ENCODE assay signal across 26 cellular contexts in the genomic region with DNA sequence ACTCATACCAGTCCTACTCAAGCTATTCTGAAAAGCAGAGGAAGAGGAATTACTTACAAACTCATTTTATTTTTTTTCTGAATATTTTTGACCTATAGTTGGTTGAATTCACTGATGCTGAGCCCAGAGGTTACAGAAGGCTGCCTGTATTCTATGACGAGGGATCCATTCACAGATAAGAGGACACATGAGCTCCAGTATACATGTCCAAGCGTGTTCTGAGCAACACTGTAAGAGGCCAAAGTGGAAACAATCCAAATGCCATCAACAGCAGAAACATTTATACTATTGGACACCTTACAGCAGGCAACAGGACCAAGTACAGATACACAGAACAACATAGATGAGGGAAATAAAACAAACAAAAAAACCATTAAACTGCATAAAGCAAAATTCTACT. TPM values are rescaled to one million over a fixed set of nuclear protein-coding genes. Genes with fewer than 3 reads are reported as not detected.
"Had no signal": no experiment of that assay in that cellular context is flagged by ENCODE, and none has a peak within 500 bp of the region (broad histone marks: within the 10 kb centered on the region; RNA-seq: fewer than 3 reads in every experiment).

No MANE protein-coding gene starts in this region.

- ATAC-seq: activated T-cell treated with anti-CD3 and anti-CD28 coated beads, Interleukin-2, amount 50 U/mL, for 72 hours; esophagus mucosa; heart right ventricle; left ventricle myocardium superior; mucosa of descending colon; right cardiac atrium had no signal

- H3K27me3 ChIP-seq: ascending aorta, neural progenitor cell had no signal

- H3K4me3 ChIP-seq: ascending aorta, heart right ventricle, mucosa of descending colon, neural progenitor cell, psoas muscle, thyroid gland had no signal

- H3K27ac ChIP-seq: ascending aorta, heart right ventricle, neural progenitor cell, psoas muscle, thyroid gland had no signal

- H3K36me3 ChIP-seq: ascending aorta, heart right ventricle, neural progenitor cell, thyroid gland had no signal

- H3K9me3 ChIP-seq: ascending aorta, heart right ventricle, mucosa of descending colon, psoas muscle, thyroid gland had no signal

- H3K4me1 ChIP-seq: ascending aorta, neural progenitor cell, psoas muscle, thyroid gland had no signal

- DNase-seq: activated CD4-positive, CD25-positive, alpha-beta regulatory T cell treated with anti-CD3 and anti-CD28 coated beads, Interleukin-2, amount 50 U/mL, for 72 hours; activated effector memory CD4-positive, alpha-beta T cell treated with anti-CD3 and anti-CD28 coated beads, Interleukin-2, amount 50 U/mL, for 16 hours; activated naive CD4-positive, alpha-beta T cell treated with anti-CD3 and anti-CD28 coated beads, Interleukin-2, amount 50 U/mL, for 16 hours; activated T-cell treated with anti-CD3 and anti-CD28 coated beads, Interleukin-2, amount 50 U/mL, for 72 hours; cerebellar nuclear complex; cortex of kidney; heart right ventricle; immature natural killer cell; left ventricle myocardium superior; mesenchymal stem cell; mucosa of descending colon; naive B cell; psoas muscle; right cardiac atrium; stimulated activated CD4-positive, alpha-beta T cell treated with anti-CD3 and anti-CD28 coated beads, Interleukin-2, amount 100 ng/mL, for 24 hours; stimulated activated naive CD4-positive, alpha-beta T cell treated with Interleukin-2 at 50 U/mL for 16 hours; T-helper 9 cell; thyroid gland had no signal

RNA-seq across cellular contexts. Expression of gene KDM4E, which starts 10.3 kb away (rescaled TPM):
- total RNA-seq: activated CD8-positive, alpha-beta memory T cell treated with anti-CD3 and anti-CD28 coated beads for 36 hours; activated T-cell treated with anti-CD3 and anti-CD28 coated beads, Interleukin-2, amount 50 U/mL, for 72 hours; ascending aorta; esophagus mucosa; heart right ventricle; left ventricle myocardium superior; mucosa of descending colon; osteocyte; psoas muscle; right cardiac atrium; skeletal muscle tissue; subcutaneous adipose tissue; thyroid gland; ureter had no signal

RNA-seq across cellular contexts. Expression of gene KDM4F, which starts 13.9 kb away (rescaled TPM):
- total RNA-seq: activated CD8-positive, alpha-beta memory T cell treated with anti-CD3 and anti-CD28 coated beads for 36 hours; activated T-cell treated with anti-CD3 and anti-CD28 coated beads, Interleukin-2, amount 50 U/mL, for 72 hours; ascending aorta; esophagus mucosa; heart right ventricle; left ventricle myocardium superior; mucosa of descending colon; osteocyte; psoas muscle; right cardiac atrium; skeletal muscle tissue; subcutaneous adipose tissue; thyroid gland; ureter had no signal
